23 cellular contexts compared by ENCODE assay signal in genomic region chr1:2580691-2581090, GRCh38. TPM values are rescaled to one million over a fixed set of nuclear protein-coding genes. Genes with fewer than 3 reads are reported as not detected.
DNase-seq lines count a peak whose midpoint lies in the region; ATAC-seq, FAIRE-seq and TF ChIP-seq lines count a peak whose summit lies in the region.
"Had no signal": no experiment of that assay in that cellular context is flagged by ENCODE, and none has a peak within 500 bp of the region (broad histone marks: within the 10 kb centered on the region; RNA-seq: fewer than 3 reads in every experiment).

No MANE protein-coding gene starts in this region.

- H4K20me1 ChIP-seq in DOHH2 (ENCODE audit: control insufficient read depth, insufficient read depth, low read depth, low read length) (no peaks in the 10 kb centered on the region), endothelial cell of umbilical vein (replicated peaks; ENCODE audit: control insufficient read depth, extremely low read depth, insufficient read depth, low read length) (no peaks in the 10 kb centered on the region)

- H3K27me3 ChIP-seq in DOHH2 (ENCODE audit: control insufficient read depth, low read length): no peaks in the 10 kb centered on the region
- H3K27me3 ChIP-seq in endothelial cell of umbilical vein (ENCODE audit: control insufficient read depth in 2 of 2, insufficient read depth in 2 of 2, low read length in 2 of 2): no peaks in the 10 kb centered on the region
- no peaks in the 10 kb centered on the region for H3K27me3 ChIP-seq in small intestine (ENCODE audit: control insufficient read depth in 2 of 2, insufficient read depth in 2 of 2, low read length in 2 of 2)
- H3K27me3 ChIP-seq: breast epithelium had no signal

- intact Hi-C loops in Right ventricle myocardium inferior (cut with DNase I) (no loop called here), cardiac septum (cut with DNase I) (loop anchor here (10.0 kb wide), 1 partner anchor 1044 kb away; the partner anchor contains the start of gene TPRG1L), endothelial cell of umbilical vein (cut with micrococcal nuclease) (loop anchor here (1.0 kb wide), 1 partner anchor 63 kb away; no protein-coding TSS in a partner anchor)

- 64 to 88% (median 79%) methylated on average over 10 of the region's 10 CpGs for WGBS in small intestine, 3 donors

- TF ChIP-seq CTCF in DOHH2 (IDR thresholded peaks at IDR 0.05; ENCODE audit: low read depth, low read length, poor library complexity, severe bottlenecking) (no peak), endothelial cell of umbilical vein (IDR thresholded peaks at IDR 0.05; ENCODE audit: extremely low read depth in 1 of 2, insufficient read depth in 1 of 2, low read depth in 1 of 2, low read length in 2 of 2) (no peak)

- H3K9me1 ChIP-seq in endothelial cell of umbilical vein (replicated peaks; ENCODE audit: control insufficient read depth, extremely low read depth, insufficient read depth, low read length): no peaks in the 10 kb centered on the region

- H3K9ac ChIP-seq in endothelial cell of umbilical vein (replicated peaks; ENCODE audit: extremely low read depth, insufficient read depth, low read length): no peak overlapping the region

- POLR2A ChIA-PET in endothelial cell of umbilical vein (lab: Charles Lee): no interaction called here

- H3K27ac ChIP-seq in DOHH2 (ENCODE audit: low read depth, low read length) (no peak overlapping the region), endothelial cell of umbilical vein (ENCODE audit: insufficient read depth, low read depth, low read length) (peak overlapping the region; percentile 86), small intestine (ENCODE audit: low read depth in 1 of 2, low read length in 1 of 2) (no peak overlapping the region)
- H3K27ac ChIP-seq: adrenal gland, breast epithelium, neutrophil, tibial artery had no signal

- H3K9me2 ChIP-seq in DOHH2 (replicated peaks; ENCODE audit: control insufficient read depth, low read length): no peaks in the 10 kb centered on the region

- H3K9me3 ChIP-seq in DOHH2 (ENCODE audit: control insufficient read depth, insufficient read depth, low read length) (no peaks in the 10 kb centered on the region), endothelial cell of umbilical vein (replicated peaks; ENCODE audit: control insufficient read depth, insufficient read depth, low read length) (no peaks in the 10 kb centered on the region), small intestine (ENCODE audit: control insufficient read depth, low read depth) (no peaks in the 10 kb centered on the region)
- H3K9me3 ChIP-seq: adrenal gland, breast epithelium, neutrophil, tibial artery had no signal

- DNase-seq in Right ventricle myocardium inferior (ENCODE audit: missing footprints): peak; percentile 43
- no peak for DNase-seq in cardiac septum (ENCODE audit: low spot score)
- no peak for DNase-seq in endothelial cell of umbilical vein (ENCODE audit: low read depth, low spot score)
- DNase-seq in small intestine: peak; percentile 42
- no peak for DNase-seq in urothelium cell line (ENCODE audit: low spot score)
- DNase-seq: activated T-cell treated with anti-CD3 and anti-CD28 coated beads, Interleukin-2, amount 50 U/mL, for 4 hours; adrenal gland; EL; foreskin fibroblast; Karpas-422; kidney glomerular epithelial cell; NCI-H1048; NCI-H2029 treated with DMSO at 0.1 percent for 48 hours; NCI-H446 treated with DMSO at 0.1 percent for 48 hours; tibial artery had no signal

- CTCF ChIA-PET in endothelial cell of umbilical vein (lab: Charles Lee): no interaction called here

- no peak for TF ChIP-seq POLR2A in endothelial cell of umbilical vein (IDR thresholded peaks at IDR 0.05; ENCODE audit: low read depth, low read length)

- H3K4me3 ChIP-seq in DOHH2 (ENCODE audit: low read length): 0 out of 2 replicates have a peak overlapping the region, but pooled peaks have one; percentile 1
- no peak overlapping the region for H3K4me3 ChIP-seq in endothelial cell of umbilical vein (replicated peaks in 1 of 3; ENCODE audit: insufficient read depth in 1 of 3, low read depth in 1 of 3, low read length in 3 of 3)
- no peak overlapping the region for H3K4me3 ChIP-seq in small intestine (ENCODE audit: low read depth in 1 of 2, low read length in 2 of 2)
- H3K4me3 ChIP-seq: adrenal gland, breast epithelium, GM23338, tibial artery had no signal

- H3F3A ChIP-seq in DOHH2 (ENCODE audit: control insufficient read depth, insufficient read depth): peaks cover 12% of the 10 kb centered on the region

- H2AFZ ChIP-seq in endothelial cell of umbilical vein (ENCODE audit: low read depth, low read length): no peak overlapping the region
- H2AFZ ChIP-seq: GM23338 had no signal

- no TSS peak for BruUV-seq in endothelial cell of umbilical vein (replicated peaks; lab: Mats Ljungman, UMichigan)

- FAIRE-seq in endothelial cell of umbilical vein (lab: Jason Lieb, UNC): no peak
- FAIRE-seq in small intestine (lab: Jason Lieb, UNC): no peak
- no peak for FAIRE-seq in urothelium cell line (lab: Jason Lieb, UNC)
- FAIRE-seq: TTC549 had no signal

- H3K79me2 ChIP-seq in DOHH2 (ENCODE audit: control insufficient read depth, low read length) (no peaks in the 10 kb centered on the region), endothelial cell of umbilical vein (ENCODE audit: control insufficient read depth, insufficient read depth, low read length) (no peaks in the 10 kb centered on the region)

- ATAC-seq in Right ventricle myocardium inferior (no peak), GM21381 (IDR thresholded peaks at IDR 0.05; ENCODE audit: unreplicated experiment) (no peak), HG02642 (IDR thresholded peaks at IDR 0.05; ENCODE audit: poor library complexity, unreplicated experiment) (no peak)
- ATAC-seq: activated T-cell treated with anti-CD3 and anti-CD28 coated beads, Interleukin-2, amount 50 U/mL, for 4 hours; GM23338 had no signal

- H3K4me1 ChIP-seq in DOHH2 (ENCODE audit: control insufficient read depth, low read length) (peaks cover 88% of the 10 kb centered on the region), endothelial cell of umbilical vein (ENCODE audit: control insufficient read depth, extremely low read depth, insufficient read depth, low read length) (peaks cover 34% of the 10 kb centered on the region), small intestine (ENCODE audit: control insufficient read depth in 2 of 2, insufficient read depth in 1 of 2, low read depth in 1 of 2, low read length in 1 of 2) (peaks cover 5 to 8% of the 10 kb centered on the region in 2 donors)

- dilution Hi-C loops in endothelial cell of umbilical vein (cut with MboI; ENCODE audit: extremely low pct_ligation_motif_present, low sequenced_read_pairs): no loop called here

- peaks cover 12% of the 10 kb centered on the region for H3K36me3 ChIP-seq in DOHH2 (ENCODE audit: control insufficient read depth, low read length)
- no peaks in the 10 kb centered on the region for H3K36me3 ChIP-seq in endothelial cell of umbilical vein (ENCODE audit: control insufficient read depth in 2 of 2, extremely low read depth in 1 of 2, insufficient read depth in 2 of 2, low read length in 2 of 2)
- H3K36me3 ChIP-seq in small intestine (ENCODE audit: control insufficient read depth in 2 of 2, insufficient read depth in 2 of 2, low read length in 2 of 2): no peaks in the 10 kb centered on the region
- H3K36me3 ChIP-seq: adrenal gland, breast epithelium, neutrophil, tibial artery had no signal

- H3K4me2 ChIP-seq in DOHH2 (ENCODE audit: low read length) (peak overlapping the region; percentile 17), endothelial cell of umbilical vein (ENCODE audit: insufficient read depth, low read length) (no peak overlapping the region)
- H3K4me2 ChIP-seq: GM23338 had no signal

RNA-seq across cellular contexts. Expression of gene PRXL2B, which starts 5.9 kb away (rescaled TPM):
- total RNA-seq in Right ventricle myocardium inferior: 12.2 TPM
- total RNA-seq in cardiac septum: 3.4 TPM
- 55.8 and 56.8 TPM in 2 replicates for total RNA-seq in endothelial cell of umbilical vein
- polyA plus RNA-seq in endothelial cell of umbilical vein: 29.6 and 39.3 TPM in 2 replicates
- polyA plus RNA-seq in endothelial cell of umbilical vein (2011; cell fraction: cytosol; rRNA removed): 28.5 and 33.2 TPM in 2 replicates
- 32.5 and 39.1 TPM in 2 replicates for polyA plus RNA-seq in endothelial cell of umbilical vein (2011; cell fraction: nucleus; rRNA removed)
- polyA plus RNA-seq in endothelial cell of umbilical vein (2012): 40.0 and 43.3 TPM in 2 replicates
- polyA minus RNA-seq in endothelial cell of umbilical vein: 15.0 and 18.6 TPM in 2 replicates
- 5.0 TPM for polyA minus RNA-seq in endothelial cell of umbilical vein (2011; cell fraction: cytosol; rRNA and poly(A)+ RNA removed)
- polyA minus RNA-seq in endothelial cell of umbilical vein (2011; cell fraction: nucleus; rRNA and poly(A)+ RNA removed): 6.7 and 8.4 TPM in 2 replicates
- polyA plus RNA-seq in small intestine: 10 to 100 TPM; 28.9 to 48.1 (median 46.3) TPM

RNA-seq across cellular contexts. Expression of gene TNFRSF14, which starts 24.5 kb away (rescaled TPM):
- 15.7 TPM for total RNA-seq in Right ventricle myocardium inferior
- 13.8 TPM for total RNA-seq in cardiac septum
- total RNA-seq in endothelial cell of umbilical vein: 36.4 and 40.9 TPM in 2 replicates
- 49.4 and 62.5 TPM in 2 replicates for polyA plus RNA-seq in endothelial cell of umbilical vein
- 20.4 and 32.8 TPM in 2 replicates for polyA plus RNA-seq in endothelial cell of umbilical vein (2011; cell fraction: cytosol; rRNA removed)
- 175 and 223 TPM in 2 replicates for polyA plus RNA-seq in endothelial cell of umbilical vein (2011; cell fraction: nucleus; rRNA removed)
- polyA plus RNA-seq in endothelial cell of umbilical vein (2012): 21.7 and 22.2 TPM in 2 replicates
- 15.9 and 22.0 TPM in 2 replicates for polyA minus RNA-seq in endothelial cell of umbilical vein
- not detected for polyA minus RNA-seq in endothelial cell of umbilical vein (2011; cell fraction: cytosol; rRNA and poly(A)+ RNA removed)
- polyA minus RNA-seq in endothelial cell of umbilical vein (2011; cell fraction: nucleus; rRNA and poly(A)+ RNA removed): 24.5 and 44.3 TPM in 2 replicates
- 100 to 1,000 TPM; 164 to 398 (median 333) TPM for polyA plus RNA-seq in small intestine
- total RNA-seq: GM23338 had no signal
- polyA plus RNA-seq: GM23338 had no signal

RNA-seq across cellular contexts. Expression of gene HES5, which starts 50.6 kb away (rescaled TPM):
- 1.3 TPM for total RNA-seq in Right ventricle myocardium inferior
- total RNA-seq in cardiac septum: 2.0 TPM
- total RNA-seq in endothelial cell of umbilical vein: not detected in 2 replicates
- polyA plus RNA-seq in endothelial cell of umbilical vein: 0.07 TPM in 1 of 2 replicates, not detected in the other
- 0.04 TPM in 1 of 2 replicates, not detected in the other for polyA plus RNA-seq in endothelial cell of umbilical vein (2011; cell fraction: cytosol; rRNA removed)
- polyA plus RNA-seq in endothelial cell of umbilical vein (2011; cell fraction: nucleus; rRNA removed): 0.16 and 0.21 TPM in 2 replicates
- not detected in 2 replicates for polyA plus RNA-seq in endothelial cell of umbilical vein (2012)
- not detected in 2 replicates for polyA minus RNA-seq in endothelial cell of umbilical vein
- polyA minus RNA-seq in endothelial cell of umbilical vein (2011; cell fraction: cytosol; rRNA and poly(A)+ RNA removed): not detected
- not detected in 2 replicates for polyA minus RNA-seq in endothelial cell of umbilical vein (2011; cell fraction: nucleus; rRNA and poly(A)+ RNA removed)
- under 1 TPM in 1 of 3 donors, not detected in 2; 0.30 TPM for polyA plus RNA-seq in small intestine
- total RNA-seq: activated T-cell treated with anti-CD3 and anti-CD28 coated beads, Interleukin-2, amount 50 U/mL, for 4 hours; adrenal gland; breast epithelium; RPMI7951 had no signal
- polyA plus RNA-seq: adrenal gland had no signal

RNA-seq across cellular contexts. Expression of gene MMEL1, which starts 52.1 kb away (rescaled TPM):
- total RNA-seq in Right ventricle myocardium inferior: 0.35 TPM
- total RNA-seq in cardiac septum: not detected
- total RNA-seq in endothelial cell of umbilical vein: 1.1 and 1.6 TPM in 2 replicates
- polyA plus RNA-seq in endothelial cell of umbilical vein: 1.2 and 3.4 TPM in 2 replicates
- polyA plus RNA-seq in endothelial cell of umbilical vein (2011; cell fraction: cytosol; rRNA removed): 0.58 and 1.6 TPM in 2 replicates
- 1.7 and 3.1 TPM in 2 replicates for polyA plus RNA-seq in endothelial cell of umbilical vein (2011; cell fraction: nucleus; rRNA removed)
- polyA plus RNA-seq in endothelial cell of umbilical vein (2012): 0.44 and 0.67 TPM in 2 replicates
- 1.9 and 4.4 TPM in 2 replicates for polyA minus RNA-seq in endothelial cell of umbilical vein
- not detected for polyA minus RNA-seq in endothelial cell of umbilical vein (2011; cell fraction: cytosol; rRNA and poly(A)+ RNA removed)
- polyA minus RNA-seq in endothelial cell of umbilical vein (2011; cell fraction: nucleus; rRNA and poly(A)+ RNA removed): not detected in 2 replicates
- 10 to 100 TPM in 2 of 3 donors, 1 to 10 TPM in 1; 7.6 to 35.4 (median 22.6) TPM for polyA plus RNA-seq in small intestine

RNA-seq across cellular contexts. Expression of gene PANK4, which starts 54.3 kb away (rescaled TPM):
- total RNA-seq in Right ventricle myocardium inferior (46.4 TPM), cardiac septum (37.1 TPM), endothelial cell of umbilical vein (34.0 and 34.7 TPM in 2 replicates)
- polyA plus RNA-seq in endothelial cell of umbilical vein (19.8 and 22.1 TPM in 2 replicates), small intestine (10 to 100 TPM; 14.8 to 21.7 (median 18.9) TPM)
- 10.8 and 14.2 TPM in 2 replicates for polyA plus RNA-seq in endothelial cell of umbilical vein (2011; cell fraction: cytosol; rRNA removed)
- 98.6 and 107 TPM in 2 replicates for polyA plus RNA-seq in endothelial cell of umbilical vein (2011; cell fraction: nucleus; rRNA removed)
- 12.5 and 15.3 TPM in 2 replicates for polyA plus RNA-seq in endothelial cell of umbilical vein (2012)
- 25.1 and 27.6 TPM in 2 replicates for polyA minus RNA-seq in endothelial cell of umbilical vein
- 21.4 TPM for polyA minus RNA-seq in endothelial cell of umbilical vein (2011; cell fraction: cytosol; rRNA and poly(A)+ RNA removed)
- 46.9 and 75.5 TPM in 2 replicates for polyA minus RNA-seq in endothelial cell of umbilical vein (2011; cell fraction: nucleus; rRNA and poly(A)+ RNA removed)

Comparison
In these comparisons a context has a peak if more than half of its experiments do, and no peak if none do; other contexts are left out.
1. DNase-seq: peak in Right ventricle myocardium inferior (single experiment) and small intestine (single experiment); none in cardiac septum (single experiment), endothelial cell of umbilical vein (single experiment) and urothelium cell line (single experiment).